Comparison of ENCODE assay signal across 8 cellular contexts in genomic region chr2:201116959-201117734, GRCh38. TPM values are rescaled to one million over a fixed set of nuclear protein-coding genes. Genes with fewer than 3 reads are reported as not detected.
DNase-seq lines count a peak whose midpoint lies in the region; ATAC-seq and TF ChIP-seq lines count a peak whose summit lies in the region.

No MANE protein-coding gene starts in this region.

- H3K36me3 ChIP-seq in H7 (replicated peaks; ENCODE audit: control insufficient read depth, insufficient read depth, low read length) = no peaks in the 10 kb centered on the region

- peak overlapping the region; percentile 95 for H3K4me3 Mint-ChIP-seq in activated CD8-positive, alpha-beta T cell treated with anti-CD3 and anti-CD28 coated beads for 36 hours
- H3K4me3 Mint-ChIP-seq in nephron = peak overlapping the region; percentile 89 to 96 (median 93)

- peaks cover 34% of the 10 kb centered on the region for H3K4me1 Mint-ChIP-seq in activated CD8-positive, alpha-beta T cell treated with anti-CD3 and anti-CD28 coated beads for 36 hours (ENCODE audit: low read depth)
- H3K4me1 Mint-ChIP-seq in nephron = peaks cover 10% of the 10 kb centered on the region

- peak; percentile 31 for TF ChIP-seq CTCF in activated CD8-positive, alpha-beta T cell treated with anti-CD3 and anti-CD28 coated beads for 36 hours (IDR thresholded peaks at IDR 0.05)
- peak; percentile 61 for TF ChIP-seq CTCF in fibroblast of the aortic adventitia (IDR thresholded peaks at IDR 0.05; ENCODE audit: insufficient read depth, low read length)
- TF ChIP-seq CTCF in nephron (IDR thresholded peaks at IDR 0.05; ENCODE audit: unreplicated experiment in 3 of 3) = no peak

- no peaks in the 10 kb centered on the region for H3K9me3 Mint-ChIP-seq in activated CD8-positive, alpha-beta T cell treated with anti-CD3 and anti-CD28 coated beads for 36 hours
- no peaks in the 10 kb centered on the region for H3K9me3 Mint-ChIP-seq in nephron

- H3K27me3 ChIP-seq in H7 (ENCODE audit: control insufficient read depth, insufficient read depth, low read length) = no peaks in the 10 kb centered on the region

- no peaks in the 10 kb centered on the region for H3K27me3 Mint-ChIP-seq in activated CD8-positive, alpha-beta T cell treated with anti-CD3 and anti-CD28 coated beads for 36 hours
- H3K27me3 Mint-ChIP-seq in nephron (ENCODE audit: low read depth) = no peaks in the 10 kb centered on the region

- H3K27ac Mint-ChIP-seq in activated CD8-positive, alpha-beta T cell treated with anti-CD3 and anti-CD28 coated beads for 36 hours = peak overlapping the region; percentile 92
- H3K27ac Mint-ChIP-seq in nephron = peak overlapping the region; percentile 94 to 97 (median 94)

- peak; percentile 53 for ATAC-seq in activated CD8-positive, alpha-beta T cell treated with anti-CD3 and anti-CD28 coated beads for 36 hours
- ATAC-seq in HG02623 (IDR thresholded peaks at IDR 0.05; ENCODE audit: unreplicated experiment) = no peak

- H3K4me3 ChIP-seq in H7 (ENCODE audit: insufficient read depth, low read depth, low read length) (peak overlapping the region; percentile 43; the same call in 1 of the 2 replicates), fibroblast of the aortic adventitia (ENCODE audit: low read depth, low read length) (peak overlapping the region; percentile 80)

- POLR2A ChIA-PET in activated CD8-positive, alpha-beta T cell treated with anti-CD3 and anti-CD28 coated beads for 36 hours (lab: Charles Lee) = interaction anchor here (0.6 to 5.3 kb wide), 36 partner anchors 8 to 667 kb away, joined by 3 to 42 read pairs (median 4); partner anchors contain the start of genes CASP10, CASP8, CLK1 and HYCC2

- CTCF ChIA-PET in activated CD8-positive, alpha-beta T cell treated with anti-CD3 and anti-CD28 coated beads for 36 hours (lab: Charles Lee) = interaction anchor here (0.7 to 5.5 kb wide), 16 partner anchors 13 to 253 kb away, joined by 3 to 93 read pairs (median 6); partner anchors contain the start of genes CLK1, HYCC2 and ORC2

- intact Hi-C loops in activated CD8-positive, alpha-beta T cell treated with anti-CD3 and anti-CD28 coated beads for 36 hours (cut with micrococcal nuclease) = loop anchor here (1.0 to 5.0 kb wide), 2 partner anchors 13 to 45 kb away; partner anchors contain the start of genes HYCC2 and NDUFB3

- peaks cover 38% of the 10 kb centered on the region for H3K36me3 Mint-ChIP-seq in activated CD8-positive, alpha-beta T cell treated with anti-CD3 and anti-CD28 coated beads for 36 hours (ENCODE audit: low read depth)
- no peaks in the 10 kb centered on the region for H3K36me3 Mint-ChIP-seq in nephron (ENCODE audit: low read depth)

- DNase-seq in NCI-H1092 treated with DMSO at 0.1 percent for 48 hours (lab: John Stamatoyannopoulos, UW) (peak; percentile 18), NCI-H1092 (lab: John Stamatoyannopoulos, UW) (no peak), H7 (peak; percentile 46), NCI-H2227 (lab: John Stamatoyannopoulos, UW; ENCODE audit: unreplicated experiment) (peak; percentile 58), fibroblast of the aortic adventitia (ENCODE audit: low read depth) (peak; percentile 92)
- peak; percentile 70 for DNase-seq in activated CD8-positive, alpha-beta T cell treated with anti-CD3 and anti-CD28 coated beads for 36 hours

RNA-seq across cellular contexts. Expression of gene CFLAR, which starts 1.2 kb away (rescaled TPM):
- total RNA-seq in H7 (2014; rRNA removed; shearing (Covaris generic)) = 9.0 and 18.3 TPM in 2 replicates
- total RNA-seq in activated CD8-positive, alpha-beta T cell treated with anti-CD3 and anti-CD28 coated beads for 36 hours = 100 to 1,000 TPM; 222 to 229 TPM
- total RNA-seq in fibroblast of the aortic adventitia (ENCODE audit: low replicate concordance) = 71.5 and 134 TPM in 2 replicates

RNA-seq across cellular contexts. Expression of gene NDUFB3, which starts 45.3 kb away (rescaled TPM):
- total RNA-seq in H7 (2014; rRNA removed; shearing (Covaris generic)) = 45.7 and 56.7 TPM in 2 replicates
- total RNA-seq in activated CD8-positive, alpha-beta T cell treated with anti-CD3 and anti-CD28 coated beads for 36 hours = 100 to 1,000 TPM; 134 to 140 TPM
- total RNA-seq in fibroblast of the aortic adventitia (ENCODE audit: low replicate concordance) = 70.3 and 198 TPM in 2 replicates

RNA-seq across cellular contexts. Expression of gene HYCC2, which starts 45.7 kb away (rescaled TPM):
- total RNA-seq in H7 (2014; rRNA removed; shearing (Covaris generic)) = 5.7 and 6.8 TPM in 2 replicates
- 10 to 100 TPM; 24.7 to 26.9 TPM for total RNA-seq in activated CD8-positive, alpha-beta T cell treated with anti-CD3 and anti-CD28 coated beads for 36 hours
- 6.2 and 11.7 TPM in 2 replicates for total RNA-seq in fibroblast of the aortic adventitia (ENCODE audit: low replicate concordance)

Comparison
In these comparisons a context has a peak if more than half of its experiments do, and no peak if none do; other contexts are left out.
1. CTCF ChIP-seq: peak in activated CD8-positive, alpha-beta T cell treated with anti-CD3 and anti-CD28 coated beads for 36 hours (single experiment) and fibroblast of the aortic adventitia (single experiment); none in nephron (0 of 3).